ENCODE assay signal across 30 cellular contexts in the genomic region with DNA sequence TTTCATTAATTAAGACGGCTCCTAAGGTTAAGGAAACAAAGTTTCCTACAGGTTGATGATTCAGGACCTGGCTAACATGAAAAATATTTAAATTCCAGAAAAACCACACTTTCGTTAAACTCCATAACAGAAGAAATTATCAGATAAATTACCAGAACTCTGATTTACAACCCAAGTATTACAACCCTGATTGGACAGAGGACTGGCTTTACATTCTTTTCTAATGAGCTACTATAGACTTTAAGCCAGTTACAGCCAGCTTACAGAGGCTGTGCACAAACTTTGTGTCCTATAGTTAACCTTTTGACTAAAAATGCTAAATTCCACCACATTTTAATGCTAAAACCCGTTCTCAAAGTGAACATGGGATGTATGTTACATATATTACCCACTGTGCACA.
DNase-seq lines count a peak whose midpoint lies in the region; ATAC-seq, FAIRE-seq and TF ChIP-seq lines count a peak whose summit lies in the region.
"Had no signal": no experiment of that assay in that cellular context is flagged by ENCODE, and none has a peak within 500 bp of the region (broad histone marks: within the 10 kb centered on the region; RNA-seq: fewer than 3 reads in every experiment).

No MANE protein-coding gene starts in this region.

- H3K36me3 Mint-ChIP-seq in neural progenitor cell = no peaks in the 10 kb centered on the region

- FAIRE-seq in HepG2 (lab: Jason Lieb, UNC) = no peak
- FAIRE-seq: A549, GM12891, GM19239 had no signal

- no peak overlapping the region for H3K4me2 ChIP-seq in OCI-LY7 (ENCODE audit: low read length)
- H3K4me2 ChIP-seq in neural progenitor cell = no peak overlapping the region
- no peak overlapping the region for H3K4me2 ChIP-seq in HepG2 (ENCODE audit: low read depth, low read length)
- H3K4me2 ChIP-seq: A549; BLaER1 treated with 17β-estradiol and CSF1 and Interleukin-3, amounts not matched to agents 10 nM and 100 nM; PC-9 had no signal

- H3K36me3 ChIP-seq in OCI-LY7 (ENCODE audit: insufficient read depth, low read length) = no peaks in the 10 kb centered on the region
- H3K36me3 ChIP-seq in neural progenitor cell = no peaks in the 10 kb centered on the region
- no peaks in the 10 kb centered on the region for H3K36me3 ChIP-seq in HepG2 (replicated peaks in 1 of 2; ENCODE audit: control insufficient read depth in 1 of 2, insufficient read depth in 2 of 2, low read length in 2 of 2)
- H3K36me3 ChIP-seq: BLaER1 treated with 17β-estradiol and CSF1 and Interleukin-3, amounts not matched to agents 10 nM and 100 nM; MG63 had no signal

- intact Hi-C loops in OCI-LY7 (cut with micrococcal nuclease; ENCODE audit: unreplicated experiment) (no loop called here), HepG2 (cut with micrococcal nuclease; ENCODE audit: unreplicated experiment) (no loop called here)

- H3K27me3 ChIP-seq in neural progenitor cell (no peaks in the 10 kb centered on the region), HepG2 (ENCODE audit: control insufficient read depth in 1 of 2, insufficient read depth in 2 of 2, low read length in 2 of 2) (no peaks in the 10 kb centered on the region)
- H3K27me3 ChIP-seq: BLaER1 treated with 17β-estradiol and CSF1 and Interleukin-3, amounts not matched to agents 10 nM and 100 nM; MG63 had no signal

- in situ Hi-C loops in HepG2 (cut with HindIII; ENCODE audit: extremely low pct_ligation_motif_present, low pct_unique_long_range_greater_than_20kb) = no loop called here

- no peaks in the 10 kb centered on the region for H3K9me3 ChIP-seq in OCI-LY7 (ENCODE audit: low read length)
- H3K9me3 ChIP-seq in neural progenitor cell (ENCODE audit: low read depth) = no peaks in the 10 kb centered on the region
- H3K9me3 ChIP-seq in HepG2 (ENCODE audit: low read length) = no peaks in the 10 kb centered on the region
- H3K9me3 ChIP-seq: A549; BLaER1 treated with 17β-estradiol and CSF1 and Interleukin-3, amounts not matched to agents 10 nM and 100 nM; MG63 had no signal

- no peak for TF ChIP-seq POLR2A in HepG2 (IDR thresholded peaks at IDR 0.05; ENCODE audit: insufficient read depth in 1 of 2, low read depth in 2 of 2, low read length in 2 of 2)

- BruUV-seq in OCI-LY7 (replicated peaks; lab: Mats Ljungman, UMichigan) (no TSS peak), HepG2 (replicated peaks; lab: Mats Ljungman, UMichigan) (no TSS peak)

- peak; percentile 48 for DNase-seq in EL
- no peak for DNase-seq in OCI-LY7 (ENCODE audit: low spot score)
- DNase-seq in fibroblast of villous mesenchyme (ENCODE audit: low read depth) = peak; percentile 23
- DNase-seq in neural progenitor cell (ENCODE audit: low spot score) = no peak
- no peak for DNase-seq in stimulated activated CD4-positive, alpha-beta T cell treated with anti-CD3 and anti-CD28 coated beads, Interleukin-4, amount 100 ng/mL, for 4 hours
- no peak for DNase-seq in HepG2 (ENCODE audit: low spot score)
- DNase-seq in activated gamma-delta T cell treated with Interleukin-2 at 50 U/mL for 16 hours = no peak
- DNase-seq: AML-193; CD4-positive, alpha-beta T cell; COR-L47; GF-D8; H7; IMR-90; KG1; MG63; NCI-H1105 treated with DMSO at 0.1 percent for 48 hours; NCI-H146; NCI-H1930; NCI-H2107; NCI-H524; NCI-H774; PC-9; RPMI8226; SHP77; SW 1271 had no signal

- TF ChIP-seq CTCF in OCI-LY7 (conservative IDR thresholded peaks at IDR 0.05; ENCODE audit: low read length) (no peak), fibroblast of villous mesenchyme (IDR thresholded peaks at IDR 0.05; ENCODE audit: insufficient read depth, low read depth, low read length) (no peak), neural progenitor cell (IDR thresholded peaks at IDR 0.05) (no peak), HepG2 (CRISPR knock-in tag; IDR thresholded peaks at IDR 0.05) (no peak)

- no peak overlapping the region for H3K9ac ChIP-seq in neural progenitor cell
- no peak overlapping the region for H3K9ac ChIP-seq in HepG2 (ENCODE audit: insufficient read depth, low read depth, low read length)
- H3K9ac ChIP-seq: BLaER1 treated with 17β-estradiol and CSF1 and Interleukin-3, amounts not matched to agents 10 nM and 100 nM had no signal

- ATAC-seq in HG03139 (IDR thresholded peaks at IDR 0.05; ENCODE audit: unreplicated experiment) (no peak), HepG2 (no peak)
- ATAC-seq: A549 had no signal

- 2% methylated on average over 3 of the region's 3 CpGs for WGBS in HepG2 (ENCODE audit: low lambda C conversion rate)

- no peaks in the 10 kb centered on the region for H3K9me3 Mint-ChIP-seq in neural progenitor cell
- H3K9me3 Mint-ChIP-seq: CD4-positive, alpha-beta T cell had no signal

- H3K9me2 ChIP-seq in OCI-LY7 (ENCODE audit: insufficient read depth, low read length) = no peaks in the 10 kb centered on the region

- TF ChIP-seq EP300 in HepG2 (IDR thresholded peaks at IDR 0.05; ENCODE audit: low read depth in 2 of 2, low read length in 2 of 2) (no peak), HepG2 (CRISPR knock-in tag; IDR thresholded peaks at IDR 0.05; ENCODE audit: borderline replicate concordance) (no peak)

- no peak overlapping the region for H3K4me3 Mint-ChIP-seq in neural progenitor cell
- H3K4me3 Mint-ChIP-seq: CD4-positive, alpha-beta T cell had no signal

- peaks cover 5% of the 10 kb centered on the region for H3K4me1 Mint-ChIP-seq in neural progenitor cell

- no peak overlapping the region for H3K27ac Mint-ChIP-seq in neural progenitor cell
- H3K27ac Mint-ChIP-seq: CD4-positive, alpha-beta T cell had no signal

- H3K4me3 ChIP-seq in OCI-LY7 (ENCODE audit: low read depth, low read length, poor library complexity, severe bottlenecking) (no peak overlapping the region), fibroblast of villous mesenchyme (ENCODE audit: low read depth, low read length) (no peak overlapping the region), neural progenitor cell (no peak overlapping the region), HepG2 (replicated peaks in 1 of 3; ENCODE audit: insufficient read depth in 1 of 3, low read depth in 2 of 3, low read length in 3 of 3) (no peak overlapping the region)
- H3K4me3 ChIP-seq: A549; BLaER1 treated with 17β-estradiol and CSF1 and Interleukin-3, amounts not matched to agents 10 nM and 100 nM; MG63; PC-9 had no signal

- CTCF ChIA-PET in OCI-LY7 (lab: Charles Lee; ENCODE audit: unreplicated experiment) = no interaction called here
- CTCF ChIA-PET in HepG2 (lab: Yijun Ruan, JAX; ENCODE audit: low intra/inter-chr PET ratio, low total read pairs) = no interaction called here

- no peak for TF ChIP-seq RAD21 in HepG2 (CRISPR knock-in tag; IDR thresholded peaks at IDR 0.05)

- H3K27me3 Mint-ChIP-seq in neural progenitor cell (ENCODE audit: insufficient read depth, low read depth) = peaks cover 8% of the 10 kb centered on the region
- H3K27me3 Mint-ChIP-seq: CD4-positive, alpha-beta T cell had no signal

- no peaks in the 10 kb centered on the region for H3K79me2 ChIP-seq in OCI-LY7 (ENCODE audit: insufficient read depth, low read depth, low read length)
- no peaks in the 10 kb centered on the region for H3K79me2 ChIP-seq in neural progenitor cell (ENCODE audit: low read depth)
- no peaks in the 10 kb centered on the region for H3K79me2 ChIP-seq in HepG2 (ENCODE audit: insufficient read depth, low read length)

- H4K20me1 ChIP-seq in OCI-LY7 (ENCODE audit: insufficient read depth, low read length) (no peaks in the 10 kb centered on the region), neural progenitor cell (ENCODE audit: low read depth) (no peaks in the 10 kb centered on the region), HepG2 (ENCODE audit: insufficient read depth, low read length) (no peaks in the 10 kb centered on the region)
- H4K20me1 ChIP-seq: BLaER1 treated with 17β-estradiol and CSF1 and Interleukin-3, amounts not matched to agents 10 nM and 100 nM had no signal

- H3K4me1 ChIP-seq in OCI-LY7 (ENCODE audit: insufficient read depth, low read length, poor library complexity, severe bottlenecking) (no peaks in the 10 kb centered on the region), neural progenitor cell (no peaks in the 10 kb centered on the region), HepG2 (ENCODE audit: insufficient read depth, low read length) (no peaks in the 10 kb centered on the region)
- H3K4me1 ChIP-seq: A549; BLaER1 treated with 17β-estradiol and CSF1 and Interleukin-3, amounts not matched to agents 10 nM and 100 nM had no signal

- H3F3A ChIP-seq in neural progenitor cell (ENCODE audit: low read depth) = no peaks in the 10 kb centered on the region

- H3K27ac ChIP-seq in OCI-LY7 (ENCODE audit: low read depth, low read length, poor library complexity, severe bottlenecking) (no peak overlapping the region), neural progenitor cell (no peak overlapping the region), HepG2 (ENCODE audit: extremely low read length, insufficient read depth, low read length) (no peak overlapping the region)
- H3K27ac ChIP-seq: A549; BLaER1 treated with 17β-estradiol and CSF1 and Interleukin-3, amounts not matched to agents 10 nM and 100 nM; PC-9 had no signal

- POLR2A ChIA-PET in OCI-LY7 (lab: Charles Lee) (interaction anchor here (0.9 kb wide), 1 partner anchor 11 kb away, joined by 3 read pairs; no protein-coding TSS in a partner anchor), HepG2 (lab: Yijun Ruan, JAX) (no interaction called here)

- H2AFZ ChIP-seq in OCI-LY7 (ENCODE audit: low read length) (peak overlapping the region; percentile 14; the same call in 1 of the 2 replicates), neural progenitor cell (replicated peaks) (peak overlapping the region; percentile 2), HepG2 (ENCODE audit: low read length) (no peak overlapping the region)
- H2AFZ ChIP-seq: PC-9 had no signal

TF ChIP-seq in HepG2, 621 proteins besides CTCF, POLR2A, EP300 and RAD21:
- TF ChIP-seq, protein P1, sequence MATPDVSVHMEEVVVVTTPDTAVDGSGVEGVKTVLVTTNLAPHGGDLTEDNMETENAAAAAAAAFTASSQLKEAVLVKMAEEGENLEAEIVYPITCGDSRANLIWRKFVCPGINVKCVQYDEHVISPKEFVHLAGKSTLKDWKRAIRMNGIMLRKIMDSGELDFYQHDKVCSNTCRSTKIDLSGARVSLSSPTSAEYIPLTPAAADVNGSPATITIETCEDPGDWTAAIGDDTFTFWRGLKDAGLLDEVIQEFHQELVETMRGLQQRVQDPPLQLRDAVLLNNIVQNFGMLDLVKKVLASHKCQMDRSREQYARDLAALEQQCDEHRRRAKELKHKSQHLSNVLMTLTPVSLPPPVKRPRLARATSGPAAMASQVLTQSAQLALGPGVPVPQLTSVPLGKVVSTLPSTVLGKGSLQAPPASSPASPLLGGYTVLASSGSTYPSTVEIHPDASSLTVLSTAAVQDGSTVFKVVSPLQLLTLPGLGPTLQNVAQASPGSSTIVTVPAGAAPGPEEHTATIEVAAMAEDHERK (CRISPR knock-in tag; IDR thresholded peaks at IDR 0.05; ENCODE audit: low read depth) = no peak
- TF ChIP-seq TEAD2 (CRISPR knock-in tag; IDR thresholded peaks at IDR 0.05) = no peak
TF ChIP-seq in HepG2: peak in this region for 0.

Comparison
In these comparisons a context has a peak if more than half of its experiments do, and no peak if none do; other contexts are left out.
1. DNase-seq: peak in EL (single experiment) and fibroblast of villous mesenchyme (single experiment); none in OCI-LY7 (single experiment), neural progenitor cell (single experiment), stimulated activated CD4-positive, alpha-beta T cell treated with anti-CD3 and anti-CD28 coated beads, Interleukin-4, amount 100 ng/mL, for 4 hours (0 of 2), HepG2 (single experiment) and activated gamma-delta T cell treated with Interleukin-2 at 50 U/mL for 16 hours (single experiment).